In the genomic region with DNA sequence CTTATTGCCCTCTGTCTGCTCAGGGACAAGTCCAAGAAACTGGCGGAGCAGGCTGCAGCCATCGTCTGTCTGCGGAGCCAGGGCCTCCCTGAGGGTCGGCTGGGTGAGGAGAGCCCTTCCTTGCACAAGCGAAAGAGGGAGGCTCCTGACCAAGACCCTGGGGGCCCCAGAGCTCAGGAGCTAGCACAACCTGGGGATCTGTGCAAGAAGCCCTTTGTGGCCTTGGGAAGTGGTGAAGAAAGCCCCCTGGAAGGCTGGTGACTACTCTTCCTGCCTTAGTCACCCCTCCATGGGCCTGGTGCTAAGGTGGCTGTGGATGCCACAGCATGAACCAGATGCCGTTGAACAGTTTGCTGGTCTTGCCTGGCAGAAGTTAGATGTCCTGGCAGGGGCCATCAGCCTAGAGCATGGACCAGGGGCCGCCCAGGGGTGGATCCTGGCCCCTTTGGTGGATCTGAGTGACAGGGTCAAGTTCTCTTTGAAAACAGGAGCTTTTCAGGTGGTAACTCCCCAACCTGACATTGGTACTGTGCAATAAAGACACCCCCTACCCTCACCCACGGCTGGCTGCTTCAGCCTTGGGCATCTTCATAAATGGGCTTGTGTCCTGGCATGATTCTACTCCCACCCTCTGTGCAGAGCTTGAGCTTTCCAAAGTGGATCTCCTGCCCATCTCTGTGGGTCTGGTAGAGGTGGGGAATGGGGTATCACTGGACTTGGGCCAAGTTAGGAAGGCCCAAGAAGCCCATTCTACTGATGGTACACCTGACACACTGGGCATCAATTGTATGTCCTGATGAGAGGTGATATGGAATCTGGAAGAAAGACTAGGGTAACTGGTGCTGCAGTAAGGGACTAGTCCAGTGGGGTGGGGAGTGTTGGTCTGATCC, we compare ENCODE assay signal across 11 cellular contexts. TPM values are rescaled to one million over a fixed set of nuclear protein-coding genes. Genes with fewer than 3 reads are reported as not detected.
DNase-seq lines count a peak whose midpoint lies in the region; ATAC-seq and TF ChIP-seq lines count a peak whose summit lies in the region.
"Had no signal": no experiment of that assay in that cellular context is flagged by ENCODE, and none has a peak within 500 bp of the region (broad histone marks: within the 10 kb centered on the region; RNA-seq: fewer than 3 reads in every experiment).

No MANE protein-coding gene starts in this region.

- H3K4me3 Mint-ChIP-seq in nephron progenitor cell: peak overlapping the region; percentile 30
- no peak overlapping the region for H3K4me3 Mint-ChIP-seq in type B pancreatic cell

- H3K36me3 ChIP-seq in left ventricle myocardium inferior (peaks cover 16% of the 10 kb centered on the region), uterus (no peaks in the 10 kb centered on the region)

- H3K27me3 Mint-ChIP-seq in nephron progenitor cell (ENCODE audit: low read depth, poor library complexity) (no peaks in the 10 kb centered on the region), type B pancreatic cell (no peaks in the 10 kb centered on the region)

- H3K27me3 ChIP-seq in left ventricle myocardium inferior (ENCODE audit: low read depth) (no peaks in the 10 kb centered on the region), uterus (no peaks in the 10 kb centered on the region)
- H3K27me3 ChIP-seq: foreskin keratinocyte had no signal

- H3K9me3 Mint-ChIP-seq in nephron progenitor cell (no peaks in the 10 kb centered on the region), type B pancreatic cell (no peaks in the 10 kb centered on the region)

- H3K4me3 ChIP-seq in left ventricle myocardium inferior (no peak overlapping the region), uterus (no peak overlapping the region)

- no peak for ATAC-seq in left cardiac atrium
- ATAC-seq: foreskin keratinocyte, Panc1 had no signal

- H3K27ac ChIP-seq in left ventricle myocardium inferior (replicated peaks): peak overlapping the region; percentile 97
- peak overlapping the region; percentile 88 for H3K27ac ChIP-seq in cingulate gyrus (ENCODE audit: low read depth, low read length)
- peak overlapping the region; percentile 74 to 83 for H3K27ac ChIP-seq in uterus
- H3K27ac ChIP-seq: foreskin keratinocyte had no signal

- intact Hi-C loops in left ventricle myocardium inferior (cut with micrococcal nuclease): no loop called here
- intact Hi-C loops in left cardiac atrium (cut with DNase I): no loop called here
- intact Hi-C loops in uterus (cut with DNase I; ENCODE audit: low total_unique reads): no loop called here

- H3K4me1 ChIP-seq in left ventricle myocardium inferior (peaks cover 58% of the 10 kb centered on the region), uterus (peaks cover 8 to 12% of the 10 kb centered on the region in 2 donors)
- H3K4me1 ChIP-seq: foreskin keratinocyte had no signal

- no peak for DNase-seq in left ventricle myocardium inferior
- DNase-seq in left cardiac atrium: no peak
- no peak for DNase-seq in nephron progenitor cell
- no peak for DNase-seq in uterus
- DNase-seq in stimulated activated CD4-positive, alpha-beta T cell treated with anti-CD3 and anti-CD28 coated beads, Interleukin-15, amount 100 ng/mL, for 24 hours: no peak
- no peak for DNase-seq in type B pancreatic cell (ENCODE audit: extremely low spot score, unreplicated experiment)
- no peak for DNase-seq in anterior cingulate cortex (lab: John Stamatoyannopoulos, UW)
- DNase-seq: foreskin keratinocyte, NCI-H187 treated with DMSO at 0.1 percent for 48 hours had no signal

- H3K4me1 Mint-ChIP-seq in nephron progenitor cell (peaks cover 70% of the 10 kb centered on the region), type B pancreatic cell (ENCODE audit: unreplicated experiment) (peaks cover 7% of the 10 kb centered on the region)

- no peak for TF ChIP-seq POLR2A in uterus (IDR thresholded peaks at IDR 0.05)

- H3K36me3 Mint-ChIP-seq in nephron progenitor cell (ENCODE audit: low read depth): peaks cover 30% of the 10 kb centered on the region
- peaks cover 11% of the 10 kb centered on the region for H3K36me3 Mint-ChIP-seq in type B pancreatic cell

- TF ChIP-seq CTCF in left ventricle myocardium inferior (IDR thresholded peaks at IDR 0.05; ENCODE audit: borderline replicate concordance) (no peak), nephron progenitor cell (IDR thresholded peaks at IDR 0.05) (no peak), uterus (IDR thresholded peaks at IDR 0.05) (no peak), type B pancreatic cell (conservative IDR thresholded peaks at IDR 0.05) (no peak)

- H3K9me3 ChIP-seq in left ventricle myocardium inferior (replicated peaks): no peaks in the 10 kb centered on the region
- H3K9me3 ChIP-seq in uterus: no peaks in the 10 kb centered on the region

- no peak overlapping the region for H3K27ac Mint-ChIP-seq in nephron progenitor cell
- no peak overlapping the region for H3K27ac Mint-ChIP-seq in type B pancreatic cell

RNA-seq across cellular contexts. Expression of gene NFATC3, which starts 6.2 kb away (rescaled TPM):
- 20.9 TPM for total RNA-seq in left ventricle myocardium inferior
- total RNA-seq in left cardiac atrium: 10 to 100 TPM; 25.9 to 28.9 TPM
- 10 to 100 TPM; 22.6 to 74.0 (median 48.4) TPM for total RNA-seq in uterus
- total RNA-seq in type B pancreatic cell (ENCODE audit: low replicate concordance): 37.5 and 55.5 TPM in 2 replicates

RNA-seq across cellular contexts. Expression of gene DUS2, which starts 55.9 kb away (rescaled TPM):
- total RNA-seq in left ventricle myocardium inferior (6.8 TPM), left cardiac atrium (1 to 10 TPM; 6.9 to 7.2 TPM), uterus (10 to 100 TPM in 1 of 4 donors, 1 to 10 TPM in 3; 2.0 to 18.4 (median 5.6) TPM), type B pancreatic cell (ENCODE audit: low replicate concordance) (21.7 and 24.1 TPM in 2 replicates)

RNA-seq across cellular contexts. Expression of gene DDX28, which starts 55.9 kb away (rescaled TPM):
- total RNA-seq in left ventricle myocardium inferior (8.9 TPM), left cardiac atrium (1 to 10 TPM; 7.2 to 8.4 TPM), uterus (10 to 100 TPM in 2 of 4 donors, 1 to 10 TPM in 2; 2.9 to 14.1 (median 11.8) TPM), type B pancreatic cell (ENCODE audit: low replicate concordance) (14.7 and 15.2 TPM in 2 replicates)
